25 cellular contexts compared by ENCODE assay signal in the genomic region with DNA sequence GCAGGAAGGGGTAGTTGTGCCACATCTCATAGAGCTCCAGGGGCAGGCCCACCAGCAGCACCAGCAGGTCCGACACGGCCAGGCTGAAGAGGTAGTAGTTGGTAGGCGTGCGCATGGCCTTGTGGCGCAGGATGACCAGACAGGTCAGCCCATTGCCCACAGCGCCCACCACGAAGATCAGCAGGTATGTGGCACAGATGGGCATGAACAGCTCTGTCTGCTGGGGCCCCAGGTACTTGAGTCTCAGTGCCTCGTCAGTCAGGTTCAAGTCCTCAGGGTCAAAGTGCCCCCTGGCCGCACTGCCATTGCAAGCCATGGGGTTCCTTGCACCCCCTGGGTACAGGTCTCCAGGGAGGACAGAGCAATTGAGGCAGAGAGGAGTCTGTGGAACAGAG. TPM values are rescaled to one million over a fixed set of nuclear protein-coding genes. Genes with fewer than 3 reads are reported as not detected.
A peak's percentile ranks its signal among the peaks of the same experiment; 100 is the strongest.
DNase-seq lines count a peak whose midpoint lies in the region; ATAC-seq and TF ChIP-seq lines count a peak whose summit lies in the region.
"Had no signal": no experiment of that assay in that cellular context is flagged by ENCODE, and none has a peak within 500 bp of the region (broad histone marks: within the 10 kb centered on the region; RNA-seq: fewer than 3 reads in every experiment).

No MANE protein-coding gene starts in this region.

- no peak overlapping the region for H3K4me2 ChIP-seq in OCI-LY7 (ENCODE audit: low read length)

- H4K20me1 ChIP-seq in OCI-LY7 (ENCODE audit: insufficient read depth, low read length), result no peaks in the 10 kb centered on the region

- peaks cover 57% of the 10 kb centered on the region for H3K4me1 Mint-ChIP-seq in T-helper 2 cell treated with Interferon-gamma antibody and Interleukin-4, amounts not matched to agents 5 μg/mL and 100 μg/mL, for 36 hours (ENCODE audit: low read depth)
- peaks cover 55 to 64% of the 10 kb centered on the region in 2 donors for H3K4me1 Mint-ChIP-seq in natural killer cell treated with Interleukin-12 subunit alpha and Interleukin-12 subunit beta and Interleukin-15 and Interleukin-18, amount 100 ng/mL, for 72 hours (ENCODE audit: low read depth in 2 of 2)

- no peaks in the 10 kb centered on the region for H3K9me3 ChIP-seq in OCI-LY7 (ENCODE audit: low read length)
- H3K9me3 ChIP-seq: MG63 had no signal

- intact Hi-C loops in cardiac septum (cut with DNase I), result no loop called here
- intact Hi-C loops in Right ventricle myocardium superior (cut with DNase I), result no loop called here
- intact Hi-C loops in OCI-LY7 (cut with micrococcal nuclease; ENCODE audit: unreplicated experiment), result no loop called here

- DNase-seq in T-helper 2 cell treated with Interferon-gamma antibody and Interleukin-4, amounts not matched to agents 5 μg/mL and 100 μg/mL, for 36 hours (ENCODE audit: low spot score), result no peak
- DNase-seq in T-helper 2 cell (no peak), cardiac septum (ENCODE audit: low spot score) (peak; percentile 68), Right ventricle myocardium superior (no peak), OCI-LY7 (ENCODE audit: low spot score) (no peak), DMS153 treated with DMSO at 0.1 percent for 48 hours (lab: John Stamatoyannopoulos, UW; ENCODE audit: unreplicated experiment) (no peak), MV-4-11 (lab: John Stamatoyannopoulos, UW) (no peak)
- no peak for DNase-seq in natural killer cell treated with Interleukin-12 subunit alpha and Interleukin-12 subunit beta and Interleukin-15 and Interleukin-18, amount 100 ng/mL, for 72 hours (ENCODE audit: low spot score)
- DNase-seq: CD8-positive, alpha-beta T cell; DND-41; GOT3; HCEC 1CT; IMR-90; KG1; MG63; NCI-H1048; NCI-H1417; NCI-H1694; NCI-H2029 treated with DMSO at 0.1 percent for 48 hours; NCI-H526 treated with DMSO at 0.1 percent for 48 hours; RPMI8226 had no signal

- peaks cover 11% of the 10 kb centered on the region for H3K4me1 ChIP-seq in OCI-LY7 (ENCODE audit: insufficient read depth, low read length, poor library complexity, severe bottlenecking)

- no peaks in the 10 kb centered on the region for H3K9me2 ChIP-seq in OCI-LY7 (ENCODE audit: insufficient read depth, low read length)

- no peaks in the 10 kb centered on the region for H3K9me3 Mint-ChIP-seq in T-helper 2 cell treated with Interferon-gamma antibody and Interleukin-4, amounts not matched to agents 5 μg/mL and 100 μg/mL, for 36 hours
- H3K9me3 Mint-ChIP-seq in natural killer cell treated with Interleukin-12 subunit alpha and Interleukin-12 subunit beta and Interleukin-15 and Interleukin-18, amount 100 ng/mL, for 72 hours, result no peaks in the 10 kb centered on the region
- H3K9me3 Mint-ChIP-seq: CD8-positive, alpha-beta T cell had no signal

- H3K36me3 Mint-ChIP-seq in T-helper 2 cell treated with Interferon-gamma antibody and Interleukin-4, amounts not matched to agents 5 μg/mL and 100 μg/mL, for 36 hours (ENCODE audit: low read depth), result peaks cover 26% of the 10 kb centered on the region
- H3K36me3 Mint-ChIP-seq in natural killer cell treated with Interleukin-12 subunit alpha and Interleukin-12 subunit beta and Interleukin-15 and Interleukin-18, amount 100 ng/mL, for 72 hours, result no peaks in the 10 kb centered on the region
- H3K36me3 Mint-ChIP-seq: CD8-positive, alpha-beta T cell had no signal

- H3K36me3 ChIP-seq in OCI-LY7 (ENCODE audit: insufficient read depth, low read length), result no peaks in the 10 kb centered on the region
- H3K36me3 ChIP-seq: MG63 had no signal

- H3K4me3 ChIP-seq in OCI-LY7 (ENCODE audit: low read depth, low read length, poor library complexity, severe bottlenecking), result no peak overlapping the region
- H3K4me3 ChIP-seq: MG63 had no signal

- peaks cover 18% of the 10 kb centered on the region for H3K27me3 Mint-ChIP-seq in T-helper 2 cell treated with Interferon-gamma antibody and Interleukin-4, amounts not matched to agents 5 μg/mL and 100 μg/mL, for 36 hours (ENCODE audit: low read depth)
- H3K27me3 Mint-ChIP-seq in natural killer cell treated with Interleukin-12 subunit alpha and Interleukin-12 subunit beta and Interleukin-15 and Interleukin-18, amount 100 ng/mL, for 72 hours, result no peaks in the 10 kb centered on the region

- no peaks in the 10 kb centered on the region for H3K79me2 ChIP-seq in OCI-LY7 (ENCODE audit: insufficient read depth, low read depth, low read length)

- no peak for ATAC-seq in Right ventricle myocardium superior (ENCODE audit: poor library complexity)
- ATAC-seq in natural killer cell treated with Interleukin-12 subunit alpha and Interleukin-12 subunit beta and Interleukin-15 and Interleukin-18, amount 100 ng/mL, for 72 hours, result no peak
- ATAC-seq: CD8-positive, alpha-beta T cell had no signal

- no peak overlapping the region for H2AFZ ChIP-seq in OCI-LY7 (ENCODE audit: low read length)

- no peak for TF ChIP-seq CTCF in OCI-LY7 (conservative IDR thresholded peaks at IDR 0.05; ENCODE audit: low read length)

- peak overlapping the region; percentile 71 for H3K4me3 Mint-ChIP-seq in T-helper 2 cell treated with Interferon-gamma antibody and Interleukin-4, amounts not matched to agents 5 μg/mL and 100 μg/mL, for 36 hours
- H3K4me3 Mint-ChIP-seq in natural killer cell treated with Interleukin-12 subunit alpha and Interleukin-12 subunit beta and Interleukin-15 and Interleukin-18, amount 100 ng/mL, for 72 hours, result peak overlapping the region; percentile 86
- H3K4me3 Mint-ChIP-seq: B cell; CD8-positive, alpha-beta T cell had no signal

- H3K27ac ChIP-seq in OCI-LY7 (ENCODE audit: low read depth, low read length, poor library complexity, severe bottlenecking), result no peak overlapping the region
- H3K27ac ChIP-seq: 22Rv1, C4-2B had no signal

- no TSS peak for BruUV-seq in OCI-LY7 (replicated peaks; lab: Mats Ljungman, UMichigan)

- peak overlapping the region; percentile 57 for H3K27ac Mint-ChIP-seq in T-helper 2 cell treated with Interferon-gamma antibody and Interleukin-4, amounts not matched to agents 5 μg/mL and 100 μg/mL, for 36 hours
- peak overlapping the region; percentile 72 to 85 for H3K27ac Mint-ChIP-seq in natural killer cell treated with Interleukin-12 subunit alpha and Interleukin-12 subunit beta and Interleukin-15 and Interleukin-18, amount 100 ng/mL, for 72 hours
- H3K27ac Mint-ChIP-seq: B cell; CD8-positive, alpha-beta T cell had no signal

- CTCF ChIA-PET in OCI-LY7 (lab: Charles Lee; ENCODE audit: unreplicated experiment), result no interaction called here

- POLR2A ChIA-PET in OCI-LY7 (lab: Charles Lee), result interaction anchor here (0.6 to 0.8 kb wide), 2 partner anchors 12 to 77 kb away, joined by 3 to 4 read pairs; no protein-coding TSS in a partner anchor

RNA-seq across cellular contexts. Expression of a gene that starts 1.6 kb away (rescaled TPM):
- 0.22 TPM for total RNA-seq in cardiac septum
- total RNA-seq in Right ventricle myocardium superior, result 0.22 TPM
- 1 to 10 TPM; 3.1 to 3.4 TPM for total RNA-seq in natural killer cell treated with Interleukin-12 subunit alpha and Interleukin-12 subunit beta and Interleukin-15 and Interleukin-18, amount 100 ng/mL, for 72 hours
- total RNA-seq in OCI-LY7 (2014; rRNA removed; shearing (Covaris generic)), result not detected in 2 replicates
- total RNA-seq in OCI-LY7 (2022), result not detected in 2 replicates
- total RNA-seq: IMR-90, NCI-H460 had no signal
